Comparison of ENCODE assay signal across 12 cellular contexts in the genomic region with DNA sequence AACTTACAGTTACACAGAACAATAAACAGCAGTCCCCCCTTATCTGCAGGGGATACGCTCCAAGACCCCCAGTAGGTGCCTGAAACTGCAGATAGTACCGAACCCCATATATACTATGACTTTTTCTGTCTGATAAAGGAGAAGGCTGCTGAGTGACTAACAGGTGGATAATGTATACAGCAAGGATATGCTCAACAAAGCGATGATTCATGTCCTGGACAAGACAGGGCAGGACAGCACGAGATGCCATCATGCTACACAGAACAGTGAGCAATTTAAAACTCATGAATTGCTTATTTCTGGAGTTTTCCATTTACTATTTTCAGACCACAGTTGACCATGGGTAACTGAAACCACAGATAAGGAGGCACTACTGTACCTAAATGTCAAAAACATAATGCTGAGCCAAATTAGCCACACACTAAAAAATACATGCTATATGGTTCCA.
A peak's percentile ranks its signal among the peaks of the same experiment; 100 is the strongest.
DNase-seq lines count a peak whose midpoint lies in the region; ATAC-seq, FAIRE-seq and TF ChIP-seq lines count a peak whose summit lies in the region.
"Had no signal": no experiment of that assay in that cellular context is flagged by ENCODE, and none has a peak within 500 bp of the region (broad histone marks: within the 10 kb centered on the region; RNA-seq: fewer than 3 reads in every experiment).

No MANE protein-coding gene starts in this region.

- TF ChIP-seq CTCF in HFFc6 (IDR thresholded peaks at IDR 0.05), result no peak
- TF ChIP-seq CTCF in fibroblast of the aortic adventitia (IDR thresholded peaks at IDR 0.05; ENCODE audit: insufficient read depth, low read length), result no peak
- TF ChIP-seq CTCF in GM13977 (IDR thresholded peaks at IDR 0.05; ENCODE audit: extremely low read depth, insufficient read depth, missing control alignments), result no peak

- no peak overlapping the region for H2BK120ac ChIP-seq in neuronal stem cell (ENCODE audit: low read depth, low read length)

- H3K4ac ChIP-seq in neuronal stem cell (ENCODE audit: low read length), result no peak overlapping the region

- peaks cover 0 to 8% of the 10 kb centered on the region in 2 donors for H3K36me3 ChIP-seq in neuronal stem cell (replicated peaks in 1 of 2; ENCODE audit: control insufficient read depth in 2 of 2, insufficient read depth in 2 of 2, low read length in 2 of 2)

- H3K27me3 Mint-ChIP-seq in HFFc6 (ENCODE audit: insufficient read depth), result no peaks in the 10 kb centered on the region

- H2AK5ac ChIP-seq in neuronal stem cell (ENCODE audit: low read depth, low read length), result no peak overlapping the region

- no peaks in the 10 kb centered on the region for H3K27me3 ChIP-seq in neuronal stem cell (ENCODE audit: control insufficient read depth in 3 of 3, insufficient read depth in 3 of 3, low read depth in 1 of 3, low read length in 3 of 3)

- peaks cover 0 to 7% of the 10 kb centered on the region in 2 donors for H3K9me3 ChIP-seq in neuronal stem cell (replicated peaks in 1 of 2; ENCODE audit: control insufficient read depth in 2 of 2, insufficient read depth in 1 of 2, low read depth in 1 of 2, low read length in 2 of 2)

- H3K23ac ChIP-seq in neuronal stem cell (ENCODE audit: low read depth, low read length, poor library complexity), result no peak overlapping the region

- H4K8ac ChIP-seq in neuronal stem cell (ENCODE audit: low read depth, low read length), result no peak overlapping the region

- no peak overlapping the region for H2BK12ac ChIP-seq in neuronal stem cell (ENCODE audit: low read length)

- no peaks in the 10 kb centered on the region for H3K79me1 ChIP-seq in neuronal stem cell (ENCODE audit: low read depth, low read length)

- no peak overlapping the region for H3K4me2 ChIP-seq in neuronal stem cell (ENCODE audit: insufficient read depth, low read length, poor library complexity, severe bottlenecking)

- DNase-seq in EL (peak; percentile 8), HFFc6 (peak; percentile 82), RCC 7860 (ENCODE audit: low spot score) (peak; percentile 31), fibroblast of the aortic adventitia (ENCODE audit: low read depth) (peak; percentile 58), NCI-H510A treated with DMSO at 0.1 percent for 48 hours (lab: John Stamatoyannopoulos, UW) (no peak), GM13977 (ENCODE audit: low spot score) (no peak), neuronal stem cell (ENCODE audit: low spot score) (no peak)
- DNase-seq: hippocampal formation, NCI-H146, SIG-M5 had no signal

- no peak overlapping the region for H3K9ac ChIP-seq in neuronal stem cell (ENCODE audit: low read depth, low read length, poor library complexity)

- peaks cover 0 to 6% of the 10 kb centered on the region in 2 donors for H3K4me1 ChIP-seq in neuronal stem cell (ENCODE audit: control insufficient read depth in 2 of 2, insufficient read depth in 1 of 2, low read depth in 1 of 2, low read length in 2 of 2)

- H3K27ac Mint-ChIP-seq in HFFc6, result no peak overlapping the region
- H3K27ac Mint-ChIP-seq: nephron had no signal

- no peak for ATAC-seq in HG03097 (IDR thresholded peaks at IDR 0.05; ENCODE audit: low FRiP score, unreplicated experiment)

- in situ Hi-C loops in GM13977 (cut with MboI; ENCODE audit: low pct_unique_long_range_greater_than_20kb, low sequenced_read_pairs, unreplicated experiment), result no loop called here

- H3K14ac ChIP-seq in neuronal stem cell (ENCODE audit: low read length), result no peak overlapping the region

- no peak overlapping the region for H2BK15ac ChIP-seq in neuronal stem cell (ENCODE audit: low read length)

- no peak overlapping the region for H3K4me3 Mint-ChIP-seq in HFFc6
- H3K4me3 Mint-ChIP-seq: nephron had no signal

- peaks cover 9% of the 10 kb centered on the region; the same call in 1 of the 2 replicates for H3K36me3 Mint-ChIP-seq in HFFc6 (ENCODE audit: low read depth)

- no peak overlapping the region for H2AFZ ChIP-seq in neuronal stem cell (ENCODE audit: low read length)

- H4K91ac ChIP-seq in neuronal stem cell (ENCODE audit: low read depth, low read length, poor library complexity), result no peak overlapping the region

- H3K18ac ChIP-seq in neuronal stem cell (ENCODE audit: low read length), result no peak overlapping the region

- H3K9me3 Mint-ChIP-seq in HFFc6, result no peaks in the 10 kb centered on the region
- H3K9me3 Mint-ChIP-seq: nephron had no signal

- no peak overlapping the region for H3K27ac ChIP-seq in neuronal stem cell (replicated peaks; ENCODE audit: low read length)

- H2BK5ac ChIP-seq in neuronal stem cell (ENCODE audit: low read length), result no peak overlapping the region

- WGBS in neuronal stem cell (ENCODE audit: extremely low coverage in 2 of 2, insufficient read length in 2 of 2, insufficient replicate concordance in 1 of 2), 2 donors, result no CpG with 5 or more reads among the region's 4 CpGs

- FAIRE-seq in RCC 7860 (lab: Jason Lieb, UNC), result no peak

- H3K4me3 ChIP-seq in fibroblast of the aortic adventitia (ENCODE audit: low read depth, low read length), result no peak overlapping the region
- H3K4me3 ChIP-seq in neuronal stem cell (ENCODE audit: low read length in 2 of 2), result no peak overlapping the region

- no peaks in the 10 kb centered on the region for H3K4me1 Mint-ChIP-seq in HFFc6 (ENCODE audit: low read depth)
- H3K4me1 Mint-ChIP-seq: nephron had no signal

Comparison
In these comparisons a context has a peak if more than half of its experiments do, and no peak if none do; other contexts are left out.
1. DNase-seq: peak in EL (single experiment), HFFc6 (single experiment), RCC 7860 (single experiment) and fibroblast of the aortic adventitia (single experiment); none in NCI-H510A treated with DMSO at 0.1 percent for 48 hours (single experiment), GM13977 (single experiment) and neuronal stem cell (single experiment).